ENCODE assay signal across 1 cellular context in the genomic region with DNA sequence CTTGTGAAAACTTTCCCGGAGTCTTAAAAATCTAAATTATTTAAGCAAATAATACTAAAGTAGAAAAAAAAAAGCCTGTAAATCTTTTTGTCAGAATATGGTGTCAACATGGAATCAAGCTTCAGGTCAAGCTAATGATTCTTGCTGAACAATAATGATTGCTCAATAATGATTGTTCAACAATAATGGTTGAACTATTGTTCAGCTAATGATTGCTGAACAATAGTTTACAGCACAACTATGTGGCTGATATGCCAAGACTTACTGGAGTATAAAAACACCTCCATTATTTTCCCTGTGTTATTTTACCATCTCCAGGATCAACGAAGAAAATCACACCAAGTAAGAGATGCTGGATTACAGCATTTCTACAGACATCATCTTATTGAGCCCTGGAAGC.
TF ChIP-seq lines count a peak whose summit lies in the region.

No MANE protein-coding gene starts in this region.

TF ChIP-seq in GM23338, 12 proteins besides CTCF, POLR2A, EP300 and RAD21 (continued from another document):
- TF ChIP-seq, protein P1, sequence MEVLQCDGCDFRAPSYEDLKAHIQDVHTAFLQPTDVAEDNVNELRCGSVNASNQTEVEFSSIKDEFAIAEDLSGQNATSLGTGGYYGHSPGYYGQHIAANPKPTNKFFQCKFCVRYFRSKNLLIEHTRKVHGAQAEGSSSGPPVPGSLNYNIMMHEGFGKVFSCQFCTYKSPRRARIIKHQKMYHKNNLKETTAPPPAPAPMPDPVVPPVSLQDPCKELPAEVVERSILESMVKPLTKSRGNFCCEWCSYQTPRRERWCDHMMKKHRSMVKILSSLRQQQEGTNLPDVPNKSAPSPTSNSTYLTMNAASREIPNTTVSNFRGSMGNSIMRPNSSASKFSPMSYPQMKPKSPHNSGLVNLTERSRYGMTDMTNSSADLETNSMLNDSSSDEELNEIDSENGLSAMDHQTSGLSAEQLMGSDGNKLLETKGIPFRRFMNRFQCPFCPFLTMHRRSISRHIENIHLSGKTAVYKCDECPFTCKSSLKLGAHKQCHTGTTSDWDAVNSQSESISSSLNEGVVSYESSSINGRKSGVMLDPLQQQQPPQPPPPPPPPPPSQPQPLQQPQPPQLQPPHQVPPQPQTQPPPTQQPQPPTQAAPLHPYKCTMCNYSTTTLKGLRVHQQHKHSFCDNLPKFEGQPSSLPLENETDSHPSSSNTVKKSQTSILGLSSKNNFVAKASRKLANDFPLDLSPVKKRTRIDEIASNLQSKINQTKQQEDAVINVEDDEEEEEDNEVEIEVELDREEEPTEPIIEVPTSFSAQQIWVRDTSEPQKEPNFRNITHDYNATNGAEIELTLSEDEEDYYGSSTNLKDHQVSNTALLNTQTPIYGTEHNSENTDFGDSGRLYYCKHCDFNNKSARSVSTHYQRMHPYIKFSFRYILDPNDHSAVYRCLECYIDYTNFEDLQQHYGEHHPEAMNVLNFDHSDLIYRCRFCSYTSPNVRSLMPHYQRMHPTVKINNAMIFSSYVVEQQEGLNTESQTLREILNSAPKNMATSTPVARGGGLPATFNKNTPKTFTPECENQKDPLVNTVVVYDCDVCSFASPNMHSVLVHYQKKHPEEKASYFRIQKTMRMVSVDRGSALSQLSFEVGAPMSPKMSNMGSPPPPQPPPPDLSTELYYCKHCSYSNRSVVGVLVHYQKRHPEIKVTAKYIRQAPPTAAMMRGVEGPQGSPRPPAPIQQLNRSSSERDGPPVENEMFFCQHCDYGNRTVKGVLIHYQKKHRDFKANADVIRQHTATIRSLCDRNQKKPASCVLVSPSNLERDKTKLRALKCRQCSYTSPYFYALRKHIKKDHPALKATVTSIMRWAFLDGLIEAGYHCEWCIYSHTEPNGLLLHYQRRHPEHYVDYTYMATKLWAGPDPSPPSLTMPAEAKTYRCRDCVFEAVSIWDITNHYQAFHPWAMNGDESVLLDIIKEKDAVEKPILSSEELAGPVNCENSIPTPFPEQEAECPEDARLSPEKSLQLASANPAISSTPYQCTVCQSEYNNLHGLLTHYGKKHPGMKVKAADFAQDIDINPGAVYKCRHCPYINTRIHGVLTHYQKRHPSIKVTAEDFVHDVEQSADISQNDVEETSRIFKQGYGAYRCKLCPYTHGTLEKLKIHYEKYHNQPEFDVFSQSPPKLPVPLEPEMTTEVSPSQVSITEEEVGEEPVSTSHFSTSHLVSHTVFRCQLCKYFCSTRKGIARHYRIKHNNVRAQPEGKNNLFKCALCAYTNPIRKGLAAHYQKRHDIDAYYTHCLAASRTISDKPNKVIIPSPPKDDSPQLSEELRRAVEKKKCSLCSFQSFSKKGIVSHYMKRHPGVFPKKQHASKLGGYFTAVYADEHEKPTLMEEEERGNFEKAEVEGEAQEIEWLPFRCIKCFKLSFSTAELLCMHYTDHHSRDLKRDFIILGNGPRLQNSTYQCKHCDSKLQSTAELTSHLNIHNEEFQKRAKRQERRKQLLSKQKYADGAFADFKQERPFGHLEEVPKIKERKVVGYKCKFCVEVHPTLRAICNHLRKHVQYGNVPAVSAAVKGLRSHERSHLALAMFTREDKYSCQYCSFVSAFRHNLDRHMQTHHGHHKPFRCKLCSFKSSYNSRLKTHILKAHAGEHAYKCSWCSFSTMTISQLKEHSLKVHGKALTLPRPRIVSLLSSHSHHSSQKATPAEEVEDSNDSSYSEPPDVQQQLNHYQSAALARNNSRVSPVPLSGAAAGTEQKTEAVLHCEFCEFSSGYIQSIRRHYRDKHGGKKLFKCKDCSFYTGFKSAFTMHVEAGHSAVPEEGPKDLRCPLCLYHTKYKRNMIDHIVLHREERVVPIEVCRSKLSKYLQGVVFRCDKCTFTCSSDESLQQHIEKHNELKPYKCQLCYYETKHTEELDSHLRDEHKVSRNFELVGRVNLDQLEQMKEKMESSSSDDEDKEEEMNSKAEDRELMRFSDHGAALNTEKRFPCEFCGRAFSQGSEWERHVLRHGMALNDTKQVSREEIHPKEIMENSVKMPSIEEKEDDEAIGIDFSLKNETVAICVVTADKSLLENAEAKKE (CRISPR knock-in tag; IDR thresholded peaks at IDR 0.05), result no peak
- TF ChIP-seq EZH2 (IDR thresholded peaks at IDR 0.05; ENCODE audit: low read depth, unreplicated experiment) (no peak), JUNB (IDR thresholded peaks at IDR 0.05; ENCODE audit: unreplicated experiment) (no peak), NANOG (IDR thresholded peaks at IDR 0.05; ENCODE audit: borderline replicate concordance) (no peak), EZH2phosphoT487 (IDR thresholded peaks at IDR 0.05; ENCODE audit: unreplicated experiment) (no peak), ZNF114 (CRISPR knock-in tag; IDR thresholded peaks at IDR 0.05) (no peak), CREB1 (CRISPR knock-in tag; IDR thresholded peaks at IDR 0.05; ENCODE audit: low read depth) (no peak)
- TF ChIP-seq, protein P2, sequence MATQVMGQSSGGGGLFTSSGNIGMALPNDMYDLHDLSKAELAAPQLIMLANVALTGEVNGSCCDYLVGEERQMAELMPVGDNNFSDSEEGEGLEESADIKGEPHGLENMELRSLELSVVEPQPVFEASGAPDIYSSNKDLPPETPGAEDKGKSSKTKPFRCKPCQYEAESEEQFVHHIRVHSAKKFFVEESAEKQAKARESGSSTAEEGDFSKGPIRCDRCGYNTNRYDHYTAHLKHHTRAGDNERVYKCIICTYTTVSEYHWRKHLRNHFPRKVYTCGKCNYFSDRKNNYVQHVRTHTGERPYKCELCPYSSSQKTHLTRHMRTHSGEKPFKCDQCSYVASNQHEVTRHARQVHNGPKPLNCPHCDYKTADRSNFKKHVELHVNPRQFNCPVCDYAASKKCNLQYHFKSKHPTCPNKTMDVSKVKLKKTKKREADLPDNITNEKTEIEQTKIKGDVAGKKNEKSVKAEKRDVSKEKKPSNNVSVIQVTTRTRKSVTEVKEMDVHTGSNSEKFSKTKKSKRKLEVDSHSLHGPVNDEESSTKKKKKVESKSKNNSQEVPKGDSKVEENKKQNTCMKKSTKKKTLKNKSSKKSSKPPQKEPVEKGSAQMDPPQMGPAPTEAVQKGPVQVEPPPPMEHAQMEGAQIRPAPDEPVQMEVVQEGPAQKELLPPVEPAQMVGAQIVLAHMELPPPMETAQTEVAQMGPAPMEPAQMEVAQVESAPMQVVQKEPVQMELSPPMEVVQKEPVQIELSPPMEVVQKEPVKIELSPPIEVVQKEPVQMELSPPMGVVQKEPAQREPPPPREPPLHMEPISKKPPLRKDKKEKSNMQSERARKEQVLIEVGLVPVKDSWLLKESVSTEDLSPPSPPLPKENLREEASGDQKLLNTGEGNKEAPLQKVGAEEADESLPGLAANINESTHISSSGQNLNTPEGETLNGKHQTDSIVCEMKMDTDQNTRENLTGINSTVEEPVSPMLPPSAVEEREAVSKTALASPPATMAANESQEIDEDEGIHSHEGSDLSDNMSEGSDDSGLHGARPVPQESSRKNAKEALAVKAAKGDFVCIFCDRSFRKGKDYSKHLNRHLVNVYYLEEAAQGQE (IDR thresholded peaks at IDR 0.05; ENCODE audit: unreplicated experiment), result no peak
TF ChIP-seq in GM23338: peak in this region for 0.
